4 cellular contexts compared by ENCODE assay signal in genomic region chr9:9362332-9362731, GRCh38.
"Had no signal": no experiment of that assay in that cellular context is flagged by ENCODE, and none has a peak within 500 bp of the region (broad histone marks: within the 10 kb centered on the region; RNA-seq: fewer than 3 reads in every experiment).

No MANE protein-coding gene starts in this region.

- H3K4me3 ChIP-seq: K562 had no signal

- H3K9ac ChIP-seq: KMS-11 had no signal

- H3K27ac ChIP-seq: HL-60, KMS-11 had no signal

- ATAC-seq: HepG2, K562 had no signal

- H3K4me2 ChIP-seq: KMS-11 had no signal
